ENCODE assay signal across 1 cellular context in the genomic region with DNA sequence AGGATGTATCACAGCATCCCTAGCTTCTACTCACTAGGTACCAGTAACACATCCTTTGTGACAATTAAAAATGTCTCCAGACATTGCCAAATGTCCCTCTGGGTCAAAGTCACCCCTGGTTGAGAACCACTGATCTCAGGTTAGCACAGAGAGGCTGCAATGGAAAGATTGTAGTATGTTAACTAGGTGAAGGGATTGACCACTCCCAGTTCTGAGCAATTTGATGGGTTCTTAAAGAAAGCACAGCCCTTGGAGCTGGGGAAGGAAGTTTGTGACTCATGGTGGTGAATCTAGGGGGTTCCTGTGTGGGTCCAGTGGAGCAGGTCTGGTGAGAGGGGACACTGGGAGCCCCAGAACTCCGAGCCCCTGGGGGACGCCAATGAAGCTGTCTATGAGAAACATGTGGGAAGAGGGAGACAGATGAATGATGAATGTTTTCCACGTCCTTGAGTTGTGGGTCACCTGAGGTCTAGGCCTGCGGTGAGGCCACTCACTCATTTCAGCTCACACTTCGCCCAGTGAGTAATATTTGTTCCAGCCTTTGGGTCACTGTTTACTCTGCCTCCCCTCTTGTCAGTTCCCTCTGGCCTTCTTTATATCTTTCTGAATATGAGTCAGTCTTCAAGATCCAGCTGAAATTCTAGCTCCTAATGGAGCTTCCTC.
TF ChIP-seq lines count a peak whose summit lies in the region.

No MANE protein-coding gene starts in this region.

TF ChIP-seq in K562, 482 proteins besides CTCF, POLR2A, EP300 and RAD21 (continued from another document):
- TF ChIP-seq BHLHE40 (IDR thresholded peaks at IDR 0.05; ENCODE audit: low read length) (peak; percentile 56; the same call in 1 of the 2 replicates), TAF9B (IDR thresholded peaks at IDR 0.05; ENCODE audit: partially characterized antibody) (no peak), NFIC (IDR thresholded peaks at IDR 0.05) (no peak), SMC3 (conservative IDR thresholded peaks at IDR 0.05; ENCODE audit: insufficient read depth, low read depth, low read length) (no peak), NELFE (IDR thresholded peaks at IDR 0.05; ENCODE audit: insufficient read depth, insufficient read length) (no peak), CC2D1A (IDR thresholded peaks at IDR 0.05) (no peak), NFYB (IDR thresholded peaks at IDR 0.05; ENCODE audit: extremely low read depth, insufficient read length) (no peak), KDM1A (IDR thresholded peaks at IDR 0.05) (no peak), ETV1 (tag; conservative IDR thresholded peaks at IDR 0.05; ENCODE audit: low read depth) (no peak), NCOR1 (IDR thresholded peaks at IDR 0.05) (no peak), E2F3 (CRISPR knock-in tag; IDR thresholded peaks at IDR 0.05) (no peak), MBD2 (IDR thresholded peaks at IDR 0.05; ENCODE audit: borderline replicate concordance, low read depth) (no peak), EWSR1 (IDR thresholded peaks at IDR 0.05; ENCODE audit: borderline replicate concordance, low read depth, partially characterized antibody) (no peak), BCL6 (CRISPR knock-in tag; IDR thresholded peaks at IDR 0.05) (no peak), SPI1 (IDR thresholded peaks at IDR 0.05; ENCODE audit: borderline replicate concordance, low read depth, low read length) (no peak), TBP (optimal IDR thresholded peaks at IDR 0.05; ENCODE audit: low read depth, low read length) (no peak), FOXJ2 (tag; IDR thresholded peaks at IDR 0.05) (no peak), NCOA6 (IDR thresholded peaks at IDR 0.05) (no peak), PCBP2 (IDR thresholded peaks at IDR 0.05; ENCODE audit: low read depth, low read length, poor library complexity, severe bottlenecking) (no peak), TCF3 (CRISPR knock-in tag; IDR thresholded peaks at IDR 0.05) (no peak), RBM22 (IDR thresholded peaks at IDR 0.05; ENCODE audit: low read depth, low read length, poor library complexity, severe bottlenecking) (no peak), KAT7 (CRISPR knock-in tag; IDR thresholded peaks at IDR 0.05; ENCODE audit: borderline replicate concordance) (no peak), NR3C1 (CRISPR knock-in tag; IDR thresholded peaks at IDR 0.05) (no peak), GABPA (tag; conservative IDR thresholded peaks at IDR 0.05; ENCODE audit: low read depth) (no peak)
- TF ChIP-seq, protein P1, sequence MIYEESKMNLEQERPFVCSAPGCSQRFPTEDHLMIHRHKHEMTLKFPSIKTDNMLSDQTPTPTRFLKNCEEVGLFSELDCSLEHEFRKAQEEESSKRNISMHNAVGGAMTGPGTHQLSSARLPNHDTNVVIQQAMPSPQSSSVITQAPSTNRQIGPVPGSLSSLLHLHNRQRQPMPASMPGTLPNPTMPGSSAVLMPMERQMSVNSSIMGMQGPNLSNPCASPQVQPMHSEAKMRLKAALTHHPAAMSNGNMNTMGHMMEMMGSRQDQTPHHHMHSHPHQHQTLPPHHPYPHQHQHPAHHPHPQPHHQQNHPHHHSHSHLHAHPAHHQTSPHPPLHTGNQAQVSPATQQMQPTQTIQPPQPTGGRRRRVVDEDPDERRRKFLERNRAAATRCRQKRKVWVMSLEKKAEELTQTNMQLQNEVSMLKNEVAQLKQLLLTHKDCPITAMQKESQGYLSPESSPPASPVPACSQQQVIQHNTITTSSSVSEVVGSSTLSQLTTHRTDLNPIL (CRISPR knock-in tag; IDR thresholded peaks at IDR 0.05): no peak
- TF ChIP-seq, protein P2, sequence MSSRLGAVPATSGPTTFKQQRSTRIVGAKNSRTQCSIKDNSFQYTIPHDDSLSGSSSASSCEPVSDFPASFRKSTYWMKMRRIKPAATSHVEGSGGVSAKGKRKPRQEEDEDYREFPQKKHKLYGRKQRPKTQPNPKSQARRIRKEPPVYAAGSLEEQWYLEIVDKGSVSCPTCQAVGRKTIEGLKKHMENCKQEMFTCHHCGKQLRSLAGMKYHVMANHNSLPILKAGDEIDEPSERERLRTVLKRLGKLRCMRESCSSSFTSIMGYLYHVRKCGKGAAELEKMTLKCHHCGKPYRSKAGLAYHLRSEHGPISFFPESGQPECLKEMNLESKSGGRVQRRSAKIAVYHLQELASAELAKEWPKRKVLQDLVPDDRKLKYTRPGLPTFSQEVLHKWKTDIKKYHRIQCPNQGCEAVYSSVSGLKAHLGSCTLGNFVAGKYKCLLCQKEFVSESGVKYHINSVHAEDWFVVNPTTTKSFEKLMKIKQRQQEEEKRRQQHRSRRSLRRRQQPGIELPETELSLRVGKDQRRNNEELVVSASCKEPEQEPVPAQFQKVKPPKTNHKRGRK (tag; IDR thresholded peaks at IDR 0.05): no peak
- TF ChIP-seq, protein P3, sequence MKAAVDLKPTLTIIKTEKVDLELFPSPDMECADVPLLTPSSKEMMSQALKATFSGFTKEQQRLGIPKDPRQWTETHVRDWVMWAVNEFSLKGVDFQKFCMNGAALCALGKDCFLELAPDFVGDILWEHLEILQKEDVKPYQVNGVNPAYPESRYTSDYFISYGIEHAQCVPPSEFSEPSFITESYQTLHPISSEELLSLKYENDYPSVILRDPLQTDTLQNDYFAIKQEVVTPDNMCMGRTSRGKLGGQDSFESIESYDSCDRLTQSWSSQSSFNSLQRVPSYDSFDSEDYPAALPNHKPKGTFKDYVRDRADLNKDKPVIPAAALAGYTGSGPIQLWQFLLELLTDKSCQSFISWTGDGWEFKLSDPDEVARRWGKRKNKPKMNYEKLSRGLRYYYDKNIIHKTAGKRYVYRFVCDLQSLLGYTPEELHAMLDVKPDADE (conservative IDR thresholded peaks at IDR 0.05; ENCODE audit: control insufficient read depth, low read depth, low read length): no peak
- TF ChIP-seq, protein P4, sequence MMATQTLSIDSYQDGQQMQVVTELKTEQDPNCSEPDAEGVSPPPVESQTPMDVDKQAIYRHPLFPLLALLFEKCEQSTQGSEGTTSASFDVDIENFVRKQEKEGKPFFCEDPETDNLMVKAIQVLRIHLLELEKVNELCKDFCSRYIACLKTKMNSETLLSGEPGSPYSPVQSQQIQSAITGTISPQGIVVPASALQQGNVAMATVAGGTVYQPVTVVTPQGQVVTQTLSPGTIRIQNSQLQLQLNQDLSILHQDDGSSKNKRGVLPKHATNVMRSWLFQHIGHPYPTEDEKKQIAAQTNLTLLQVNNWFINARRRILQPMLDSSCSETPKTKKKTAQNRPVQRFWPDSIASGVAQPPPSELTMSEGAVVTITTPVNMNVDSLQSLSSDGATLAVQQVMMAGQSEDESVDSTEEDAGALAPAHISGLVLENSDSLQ (IDR thresholded peaks at IDR 0.05): peak; percentile 19; the same call in 1 of the 2 replicates
